8 cellular contexts compared by ENCODE assay signal in the genomic region with DNA sequence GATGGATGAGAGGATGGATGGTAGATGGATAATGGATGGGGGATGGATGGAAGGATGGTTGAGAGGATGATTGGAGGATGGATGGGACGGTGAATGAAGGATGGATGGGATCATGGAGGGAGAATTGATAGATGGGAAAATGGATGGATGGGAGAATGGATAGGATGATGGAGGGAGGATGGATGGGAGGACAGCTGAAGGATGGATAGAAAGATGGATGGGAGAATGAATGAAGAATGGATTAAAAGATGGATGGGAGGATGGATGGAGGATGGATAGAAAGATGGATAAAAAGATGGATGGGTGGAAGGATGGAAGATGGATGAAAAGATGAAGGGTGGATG.
"Had no signal": no experiment of that assay in that cellular context is flagged by ENCODE, and none has a peak within 500 bp of the region (broad histone marks: within the 10 kb centered on the region; RNA-seq: fewer than 3 reads in every experiment).

No MANE protein-coding gene starts in this region.

- DNase-seq: GDM1, GF-D8 had no signal

- H3K4me3 ChIP-seq: GM12878 had no signal

- FAIRE-seq: G401.6, GM12878, GM12891, GM12892, GM18507, GM19239 had no signal

- ATAC-seq: GM12878 had no signal
